In genomic region chr12:133080619-133081407, GRCh38 we compare ENCODE assay signal across 8 cellular contexts. TPM values are rescaled to one million over a fixed set of nuclear protein-coding genes. Genes with fewer than 3 reads are reported as not detected.
A peak's percentile ranks its signal among the peaks of the same experiment; 100 is the strongest.
DNase-seq lines count a peak whose midpoint lies in the region; ATAC-seq and FAIRE-seq lines count a peak whose summit lies in the region.

Gene ZNF140 (plus strand): TSS chr12:133080923. CDS start chr12:133081321, 398 bp downstream.

- peaks cover 54% of the 10 kb centered on the region for H3K36me3 Mint-ChIP-seq in activated CD4-positive, alpha-beta memory T cell treated with anti-CD3 and anti-CD28 coated beads, Interleukin-2, amount 10 ng/mL, durations not matched to agents 7 days and 5 days (ENCODE audit: low read depth)
- H3K36me3 Mint-ChIP-seq in effector memory CD8-positive, alpha-beta T cell (ENCODE audit: insufficient read depth): peaks cover 22% of the 10 kb centered on the region

- ATAC-seq in HG03457 (IDR thresholded peaks at IDR 0.05; ENCODE audit: unreplicated experiment): peak; percentile 71
- ATAC-seq in effector memory CD8-positive, alpha-beta T cell (replicated peaks): peak; percentile 66

- POLR2A ChIA-PET in activated CD4-positive, alpha-beta memory T cell treated with anti-CD3 and anti-CD28 coated beads, Interleukin-2, amount 10 ng/mL, durations not matched to agents 7 days and 5 days (lab: Charles Lee): interaction anchor here (0.6 to 2.1 kb wide), 9 partner anchors 43 to 318 kb away, joined by 3 to 12 read pairs (median 7); partner anchors contain the start of genes ZNF10, ZNF26, ZNF268 and ZNF891

- DNase-seq in CD1c-positive myeloid dendritic cell (ENCODE audit: extremely low spot score) (peak; percentile 98), GM19239 (ENCODE audit: insufficient read length, low spot score) (peak; percentile 57), NCI-H748 (lab: John Stamatoyannopoulos, UW; ENCODE audit: unreplicated experiment) (peak; percentile 99), medulla oblongata (ENCODE audit: extremely low spot score) (peak; percentile 98)
- DNase-seq in activated CD4-positive, alpha-beta memory T cell treated with anti-CD3 and anti-CD28 coated beads, Interleukin-2, amount 10 ng/mL, durations not matched to agents 7 days and 5 days: peak; percentile 94
- peak; percentile 94 to 95 (median 94) for DNase-seq in effector memory CD8-positive, alpha-beta T cell
- DNase-seq in stimulated activated CD8-positive, alpha-beta memory T cell treated with anti-CD3 and anti-CD28 coated beads, Interleukin-12 subunit alpha, Interleukin-12 subunit beta, amount 100 ng/mL, for 1 hour (ENCODE audit: low read depth): peak; percentile 92

- peaks cover 40% of the 10 kb centered on the region for H3K9me3 Mint-ChIP-seq in activated CD4-positive, alpha-beta memory T cell treated with anti-CD3 and anti-CD28 coated beads, Interleukin-2, amount 10 ng/mL, durations not matched to agents 7 days and 5 days
- peaks cover 9 to 26% of the 10 kb centered on the region in 2 donors for H3K9me3 Mint-ChIP-seq in effector memory CD8-positive, alpha-beta T cell

- H3K4me3 Mint-ChIP-seq in activated CD4-positive, alpha-beta memory T cell treated with anti-CD3 and anti-CD28 coated beads, Interleukin-2, amount 10 ng/mL, durations not matched to agents 7 days and 5 days: no peak within 1 kb of the TSS
- H3K4me3 Mint-ChIP-seq in effector memory CD8-positive, alpha-beta T cell: no peak within 1 kb of the TSS

- CTCF ChIA-PET in activated CD4-positive, alpha-beta memory T cell treated with anti-CD3 and anti-CD28 coated beads, Interleukin-2, amount 10 ng/mL, durations not matched to agents 7 days and 5 days (lab: Charles Lee): interaction anchor here (0.7 to 1.2 kb wide), 6 partner anchors 49 to 172 kb away, joined by 3 to 13 read pairs (median 4); partner anchors contain the start of genes ZNF10, ZNF268 and ZNF891

- H3K27ac Mint-ChIP-seq in activated CD4-positive, alpha-beta memory T cell treated with anti-CD3 and anti-CD28 coated beads, Interleukin-2, amount 10 ng/mL, durations not matched to agents 7 days and 5 days: no peak within 1 kb of the TSS
- H3K27ac Mint-ChIP-seq in effector memory CD8-positive, alpha-beta T cell: no peak within 1 kb of the TSS

- peaks cover 13% of the 10 kb centered on the region for H3K4me1 Mint-ChIP-seq in activated CD4-positive, alpha-beta memory T cell treated with anti-CD3 and anti-CD28 coated beads, Interleukin-2, amount 10 ng/mL, durations not matched to agents 7 days and 5 days
- peaks cover 2 to 5% of the 10 kb centered on the region in 2 donors for H3K4me1 Mint-ChIP-seq in effector memory CD8-positive, alpha-beta T cell (ENCODE audit: low read depth in 2 of 2)

- no peaks in the 10 kb centered on the region for H3K27me3 Mint-ChIP-seq in activated CD4-positive, alpha-beta memory T cell treated with anti-CD3 and anti-CD28 coated beads, Interleukin-2, amount 10 ng/mL, durations not matched to agents 7 days and 5 days
- no peaks in the 10 kb centered on the region for H3K27me3 Mint-ChIP-seq in effector memory CD8-positive, alpha-beta T cell

- FAIRE-seq in GM19239 (lab: Jason Lieb, UNC): no peak

RNA-seq across cellular contexts. Expression of gene ZNF140, which starts in this region (rescaled TPM):
- total RNA-seq in activated CD4-positive, alpha-beta memory T cell treated with anti-CD3 and anti-CD28 coated beads, Interleukin-2, amount 10 ng/mL, durations not matched to agents 7 days and 5 days: 10 to 100 TPM; 15.8 to 18.8 TPM

Comparison
In these comparisons a context has a peak if more than half of its experiments do, and no peak if none do; other contexts are left out.
1. Peak in every context shown above with its lines: DNase-seq and ATAC-seq.